Comparison of ENCODE assay signal across 16 cellular contexts in the genomic region with DNA sequence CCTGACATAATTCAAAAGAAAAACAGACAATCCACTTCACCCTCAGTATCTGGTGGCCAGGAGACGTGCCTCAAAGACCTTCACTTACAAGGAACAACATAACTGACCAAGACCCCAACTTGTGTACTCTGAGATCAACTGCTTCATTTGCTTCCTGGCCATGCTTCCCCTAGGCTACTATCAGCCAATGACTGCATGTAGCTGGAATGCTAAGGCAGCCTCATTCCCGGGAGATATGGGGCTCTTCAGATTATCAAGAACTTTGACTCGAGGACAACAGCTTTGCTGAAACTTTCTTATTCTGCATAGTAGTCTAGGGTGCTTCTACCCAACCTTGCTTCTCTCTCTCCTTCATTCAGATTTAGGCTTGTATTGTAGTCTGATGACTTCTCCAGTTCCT. TPM values are rescaled to one million over a fixed set of nuclear protein-coding genes. Genes with fewer than 3 reads are reported as not detected.
DNase-seq lines count a peak whose midpoint lies in the region; ATAC-seq, FAIRE-seq and TF ChIP-seq lines count a peak whose summit lies in the region.
"Had no signal": no experiment of that assay in that cellular context is flagged by ENCODE, and none has a peak within 500 bp of the region (broad histone marks: within the 10 kb centered on the region; RNA-seq: fewer than 3 reads in every experiment).

No MANE protein-coding gene starts in this region.

- intact Hi-C loops in PC-3 (cut with micrococcal nuclease): no loop called here
- intact Hi-C loops in endothelial cell of umbilical vein (cut with micrococcal nuclease): no loop called here

- TF ChIP-seq EP300 in tibial nerve (IDR thresholded peaks at IDR 0.05): no peak

- H3K36me3 ChIP-seq in PC-3 (ENCODE audit: low read depth, low read length): no peaks in the 10 kb centered on the region
- no peaks in the 10 kb centered on the region for H3K36me3 ChIP-seq in endothelial cell of umbilical vein (ENCODE audit: control insufficient read depth in 2 of 2, extremely low read depth in 1 of 2, insufficient read depth in 2 of 2, low read length in 2 of 2)
- no peaks in the 10 kb centered on the region for H3K36me3 ChIP-seq in mesodermal cell (ENCODE audit: control insufficient read depth, insufficient read depth, low read length)
- H3K36me3 ChIP-seq in tibial nerve: no peaks in the 10 kb centered on the region
- H3K36me3 ChIP-seq in MM.1S (replicated peaks; ENCODE audit: insufficient read depth, low read length): no peaks in the 10 kb centered on the region
- H3K36me3 ChIP-seq: BLaER1 had no signal

- H2AFZ ChIP-seq in PC-3 (ENCODE audit: low read length) (no peak overlapping the region), endothelial cell of umbilical vein (ENCODE audit: low read depth, low read length) (no peak overlapping the region), MM.1S (ENCODE audit: low read length) (no peak overlapping the region)

- H3K9me2 ChIP-seq in PC-3 (replicated peaks; ENCODE audit: low read length) (no peaks in the 10 kb centered on the region), MM.1S (replicated peaks; ENCODE audit: insufficient read depth, low read length) (no peaks in the 10 kb centered on the region)

- no peak for ATAC-seq in PC-3
- ATAC-seq in HG02884 (IDR thresholded peaks at IDR 0.05; ENCODE audit: unreplicated experiment): no peak
- ATAC-seq: activated CD8-positive, alpha-beta T cell treated with anti-CD3 and anti-CD28 coated beads for 36 hours; esophagus mucosa; stimulated activated naive CD8-positive, alpha-beta T cell treated with anti-CD3 and anti-CD28 coated beads, Interleukin-15, amount 100 ng/mL, for 72 hours had no signal

- H3K4me2 ChIP-seq in PC-3 (ENCODE audit: low read length) (no peak overlapping the region), endothelial cell of umbilical vein (ENCODE audit: insufficient read depth, low read length) (no peak overlapping the region), MM.1S (ENCODE audit: low read depth, low read length) (no peak overlapping the region)
- H3K4me2 ChIP-seq: BLaER1 had no signal

- dilution Hi-C loops in endothelial cell of umbilical vein (cut with MboI; ENCODE audit: extremely low pct_ligation_motif_present, low sequenced_read_pairs): no loop called here

- H4K20me1 ChIP-seq in PC-3 (ENCODE audit: low read length) (no peaks in the 10 kb centered on the region), endothelial cell of umbilical vein (replicated peaks; ENCODE audit: control insufficient read depth, extremely low read depth, insufficient read depth, low read length) (no peaks in the 10 kb centered on the region), MM.1S (ENCODE audit: insufficient read depth, low read length) (no peaks in the 10 kb centered on the region)
- H4K20me1 ChIP-seq: BLaER1 had no signal

- DNase-seq in EH (ENCODE audit: low read depth) (peak; percentile 71), PC-3 (peak; percentile 25), endothelial cell of umbilical vein (ENCODE audit: low read depth, low spot score) (peak; percentile 6), tibial nerve (ENCODE audit: low spot score in 2 of 2) (no peak), MM.1S (no peak)
- no peak for DNase-seq in activated CD4-positive, alpha-beta T cell treated with anti-CD3 and anti-CD28 coated beads, Interleukin-2, amount 50 U/mL, for 4 hours
- DNase-seq: activated CD8-positive, alpha-beta T cell treated with anti-CD3 and anti-CD28 coated beads for 36 hours; anterior cingulate cortex; NCI-H187 treated with DMSO at 0.1 percent for 48 hours; NCI-H524; stimulated activated naive CD8-positive, alpha-beta T cell treated with anti-CD3 and anti-CD28 coated beads, Interleukin-15, amount 100 ng/mL, for 72 hours had no signal

- H3K4me3 ChIP-seq in PC-3 (ENCODE audit: low read length) (no peak overlapping the region), endothelial cell of umbilical vein (replicated peaks in 1 of 3; ENCODE audit: insufficient read depth in 1 of 3, low read depth in 1 of 3, low read length in 3 of 3) (no peak overlapping the region), mesodermal cell (ENCODE audit: extremely low read depth, insufficient read depth, low read length, poor library complexity, severe bottlenecking) (no peak overlapping the region), tibial nerve (no peak overlapping the region), MM.1S (ENCODE audit: low read length) (no peak overlapping the region)
- H3K4me3 ChIP-seq: BLaER1, lung had no signal

- no peaks in the 10 kb centered on the region for H3K27me3 ChIP-seq in PC-3 (ENCODE audit: low read length)
- no peaks in the 10 kb centered on the region for H3K27me3 ChIP-seq in endothelial cell of umbilical vein (ENCODE audit: control insufficient read depth in 2 of 2, insufficient read depth in 2 of 2, low read length in 2 of 2)
- H3K27me3 ChIP-seq in tibial nerve: no peaks in the 10 kb centered on the region
- no peaks in the 10 kb centered on the region for H3K27me3 ChIP-seq in MM.1S (replicated peaks; ENCODE audit: insufficient read depth, low read length)
- H3K27me3 ChIP-seq: BLaER1 had no signal

- POLR2A ChIA-PET in PC-3 (lab: Charles Lee; ENCODE audit: unreplicated experiment): no interaction called here
- POLR2A ChIA-PET in endothelial cell of umbilical vein (lab: Charles Lee): no interaction called here

- H3K9me1 ChIP-seq in endothelial cell of umbilical vein (replicated peaks; ENCODE audit: control insufficient read depth, extremely low read depth, insufficient read depth, low read length): no peaks in the 10 kb centered on the region

- TF ChIP-seq POLR2A in endothelial cell of umbilical vein (IDR thresholded peaks at IDR 0.05; ENCODE audit: low read depth, low read length) (no peak), tibial nerve (IDR thresholded peaks at IDR 0.05) (no peak)

- H3F3A ChIP-seq in PC-3 (ENCODE audit: low read length, unreplicated experiment): no peaks in the 10 kb centered on the region
- no peaks in the 10 kb centered on the region for H3F3A ChIP-seq in MM.1S (ENCODE audit: insufficient read depth, low read length)

- CTCF ChIA-PET in PC-3 (lab: Charles Lee) (no interaction called here), endothelial cell of umbilical vein (lab: Charles Lee) (no interaction called here)

- TF ChIP-seq CTCF in PC-3 (conservative IDR thresholded peaks at IDR 0.05; ENCODE audit: low read depth, low read length) (no peak), endothelial cell of umbilical vein (IDR thresholded peaks at IDR 0.05; ENCODE audit: extremely low read depth in 1 of 2, insufficient read depth in 1 of 2, low read depth in 1 of 2, low read length in 2 of 2) (no peak), tibial nerve (IDR thresholded peaks at IDR 0.05) (no peak), MM.1S (IDR thresholded peaks at IDR 0.05; ENCODE audit: low read length) (no peak)

- no peaks in the 10 kb centered on the region for H3K4me1 ChIP-seq in PC-3 (ENCODE audit: insufficient read depth, low read length)
- H3K4me1 ChIP-seq in endothelial cell of umbilical vein (ENCODE audit: control insufficient read depth, extremely low read depth, insufficient read depth, low read length): no peaks in the 10 kb centered on the region
- peaks cover 19% of the 10 kb centered on the region for H3K4me1 ChIP-seq in mesodermal cell (ENCODE audit: control insufficient read depth, insufficient read depth, low read length, poor library complexity, severe bottlenecking)
- H3K4me1 ChIP-seq in tibial nerve: no peaks in the 10 kb centered on the region
- no peaks in the 10 kb centered on the region for H3K4me1 ChIP-seq in MM.1S (ENCODE audit: low read length)
- H3K4me1 ChIP-seq: BLaER1 had no signal

- H3K79me2 ChIP-seq in PC-3 (ENCODE audit: low read length): no peaks in the 10 kb centered on the region
- no peaks in the 10 kb centered on the region for H3K79me2 ChIP-seq in endothelial cell of umbilical vein (ENCODE audit: control insufficient read depth, insufficient read depth, low read length)
- no peaks in the 10 kb centered on the region for H3K79me2 ChIP-seq in MM.1S (ENCODE audit: low read length)

- FAIRE-seq in endothelial cell of umbilical vein (lab: Jason Lieb, UNC): no peak

- no peak overlapping the region for H3K27ac ChIP-seq in PC-3 (ENCODE audit: low read length)
- no peak overlapping the region for H3K27ac ChIP-seq in endothelial cell of umbilical vein (ENCODE audit: insufficient read depth, low read depth, low read length)
- peak overlapping the region; percentile 72 for H3K27ac ChIP-seq in mesodermal cell (ENCODE audit: low read depth, low read length, severe bottlenecking)
- H3K27ac ChIP-seq in tibial nerve: no peak overlapping the region
- H3K27ac ChIP-seq in MM.1S (ENCODE audit: low read length): no peak overlapping the region
- H3K27ac ChIP-seq: BLaER1 had no signal

- BruUV-seq in PC-3 (replicated peaks; lab: Mats Ljungman, UMichigan): no TSS peak
- BruUV-seq in endothelial cell of umbilical vein (replicated peaks; lab: Mats Ljungman, UMichigan): no TSS peak

- WGBS in mesodermal cell (ENCODE audit: insufficient coverage in 2 of 2), 2 experiments: 41 to 69% methylated on average over 1 to 3 of the region's 3 CpGs
- WGBS in tibial nerve, 2 donors: 32 to 50% methylated on average over 3 of the region's 3 CpGs

- H3K9me3 ChIP-seq in PC-3 (ENCODE audit: low read length): no peaks in the 10 kb centered on the region
- H3K9me3 ChIP-seq in endothelial cell of umbilical vein (replicated peaks; ENCODE audit: control insufficient read depth, insufficient read depth, low read length): no peaks in the 10 kb centered on the region
- H3K9me3 ChIP-seq in mesodermal cell (ENCODE audit: control insufficient read depth, low read length): no peaks in the 10 kb centered on the region
- peaks cover 0 to 10% (median 0%) of the 10 kb centered on the region in 4 donors for H3K9me3 ChIP-seq in tibial nerve
- H3K9me3 ChIP-seq in MM.1S (replicated peaks; ENCODE audit: insufficient read depth, low read length): no peaks in the 10 kb centered on the region
- H3K9me3 ChIP-seq: BLaER1 had no signal

- H3K9ac ChIP-seq in PC-3 (ENCODE audit: low read length) (no peak overlapping the region), endothelial cell of umbilical vein (replicated peaks; ENCODE audit: extremely low read depth, insufficient read depth, low read length) (no peak overlapping the region), MM.1S (ENCODE audit: low read length) (no peak overlapping the region)
- H3K9ac ChIP-seq: BLaER1 had no signal

RNA-seq across cellular contexts. Expression of gene UCK2, which starts 11.7 kb away (rescaled TPM):
- 193 and 209 TPM in 2 replicates for total RNA-seq in PC-3 (2014; rRNA removed)
- total RNA-seq in endothelial cell of umbilical vein: 62.3 and 68.4 TPM in 2 replicates
- 74.7 and 84.7 TPM in 2 replicates for polyA plus RNA-seq in endothelial cell of umbilical vein
- 82.8 and 96.1 TPM in 2 replicates for polyA plus RNA-seq in endothelial cell of umbilical vein (2011; cell fraction: cytosol; rRNA removed)
- polyA plus RNA-seq in endothelial cell of umbilical vein (2011; cell fraction: nucleus; rRNA removed): 63.9 and 73.7 TPM in 2 replicates
- polyA plus RNA-seq in endothelial cell of umbilical vein (2012): 55.9 and 60.3 TPM in 2 replicates
- 80.5 and 96.6 TPM in 2 replicates for polyA minus RNA-seq in endothelial cell of umbilical vein
- polyA minus RNA-seq in endothelial cell of umbilical vein (2011; cell fraction: cytosol; rRNA and poly(A)+ RNA removed): 100.0 TPM
- 40.4 and 53.0 TPM in 2 replicates for polyA minus RNA-seq in endothelial cell of umbilical vein (2011; cell fraction: nucleus; rRNA and poly(A)+ RNA removed)
- 43.9 TPM for polyA plus RNA-seq in mesodermal cell (2013, experiment 1 of 2)
- polyA plus RNA-seq in mesodermal cell (2013, experiment 2 of 2): 43.2 TPM
- 10 to 100 TPM; 29.7 to 36.0 (median 33.8) TPM for total RNA-seq in tibial nerve

RNA-seq across cellular contexts. Expression of gene TMCO1, which starts 47.1 kb away (rescaled TPM):
- total RNA-seq in PC-3 (2014; rRNA removed): 63.7 and 80.6 TPM in 2 replicates
- 80.0 and 86.0 TPM in 2 replicates for total RNA-seq in endothelial cell of umbilical vein
- 87.7 and 93.4 TPM in 2 replicates for polyA plus RNA-seq in endothelial cell of umbilical vein
- 86.6 and 90.8 TPM in 2 replicates for polyA plus RNA-seq in endothelial cell of umbilical vein (2011; cell fraction: cytosol; rRNA removed)
- polyA plus RNA-seq in endothelial cell of umbilical vein (2011; cell fraction: nucleus; rRNA removed): 39.3 and 50.0 TPM in 2 replicates
- polyA plus RNA-seq in endothelial cell of umbilical vein (2012): 85.1 and 102 TPM in 2 replicates
- 150 and 186 TPM in 2 replicates for polyA minus RNA-seq in endothelial cell of umbilical vein
- polyA minus RNA-seq in endothelial cell of umbilical vein (2011; cell fraction: cytosol; rRNA and poly(A)+ RNA removed): 59.7 TPM
- polyA minus RNA-seq in endothelial cell of umbilical vein (2011; cell fraction: nucleus; rRNA and poly(A)+ RNA removed): 22.6 and 27.2 TPM in 2 replicates
- polyA plus RNA-seq in mesodermal cell (2013, experiment 1 of 2): 80.2 TPM
- 82.9 TPM for polyA plus RNA-seq in mesodermal cell (2013, experiment 2 of 2)
- 10 to 100 TPM; 31.5 to 65.5 (median 45.5) TPM for total RNA-seq in tibial nerve

Comparison
In these comparisons a context has a peak if more than half of its experiments do, and no peak if none do; other contexts are left out.
1. DNase-seq: peak in EH (single experiment), PC-3 (single experiment) and endothelial cell of umbilical vein (single experiment); none in tibial nerve (0 of 2), MM.1S (single experiment) and activated CD4-positive, alpha-beta T cell treated with anti-CD3 and anti-CD28 coated beads, Interleukin-2, amount 50 U/mL, for 4 hours (0 of 2).